25 cellular contexts compared by ENCODE assay signal in the genomic region with DNA sequence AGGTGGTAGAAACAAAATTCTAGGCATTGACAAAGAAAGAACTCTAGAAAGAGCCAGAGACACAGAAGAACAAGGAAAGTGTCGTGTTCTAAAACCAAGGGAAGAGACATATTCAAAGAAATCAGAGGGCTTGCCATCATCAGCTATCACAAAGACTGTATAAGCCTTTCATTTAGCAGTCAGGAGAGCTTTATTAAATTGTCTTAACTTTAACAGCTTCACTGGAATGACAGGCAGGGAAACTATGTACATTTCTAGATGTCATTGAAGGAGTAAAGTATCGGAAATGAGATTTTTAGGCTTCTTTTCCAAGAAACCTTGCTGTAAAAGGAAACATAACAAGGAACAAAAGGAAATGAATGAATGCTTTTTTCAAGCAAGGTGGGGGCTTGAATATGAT. TPM values are rescaled to one million over a fixed set of nuclear protein-coding genes. Genes with fewer than 3 reads are reported as not detected.
A peak's percentile ranks its signal among the peaks of the same experiment; 100 is the strongest.
DNase-seq lines count a peak whose midpoint lies in the region; ATAC-seq, FAIRE-seq and TF ChIP-seq lines count a peak whose summit lies in the region.
"Had no signal": no experiment of that assay in that cellular context is flagged by ENCODE, and none has a peak within 500 bp of the region (broad histone marks: within the 10 kb centered on the region; RNA-seq: fewer than 3 reads in every experiment).

No MANE protein-coding gene starts in this region.

- SMC1A ChIA-PET in GM12878 (lab: Charles Lee; ENCODE audit: uncharacterized antibody, unreplicated experiment): interaction anchor here (0.7 to 4.9 kb wide), 11 partner anchors 9 to 95 kb away, joined by 3 to 56 read pairs (median 4); partner anchors contain the start of gene KYNU

- BruUV-seq in HepG2 (replicated peaks; lab: Mats Ljungman, UMichigan) (no TSS peak), GM12878 (replicated peaks; lab: Mats Ljungman, UMichigan) (TSS peak; percentile 24)

- no peaks in the 10 kb centered on the region for H4K20me1 ChIP-seq in HepG2 (ENCODE audit: insufficient read depth, low read length)
- no peaks in the 10 kb centered on the region for H4K20me1 ChIP-seq in GM12878 (ENCODE audit: control insufficient read depth, insufficient read depth)

- TF ChIP-seq RAD21 in HepG2 (CRISPR knock-in tag; IDR thresholded peaks at IDR 0.05): no peak
- TF ChIP-seq RAD21 in GM12878 (IDR thresholded peaks at IDR 0.05; ENCODE audit: insufficient read depth, low read depth, low read length): no peak

- H3K27me3 Mint-ChIP-seq in stimulated activated naive CD8-positive, alpha-beta T cell treated with anti-CD3 and anti-CD28 coated beads, Interleukin-15, amount 100 ng/mL, for 72 hours: no peaks in the 10 kb centered on the region
- H3K27me3 Mint-ChIP-seq: CD4-positive, CD25-positive, alpha-beta regulatory T cell had no signal

- DNase-seq in HepG2 (ENCODE audit: low spot score) (no peak), right lobe of liver (no peak), GM12878 (ENCODE audit: low read depth, low spot score) (no peak), superior temporal gyrus (ENCODE audit: extremely low spot score) (no peak), posterior cingulate gyrus (no peak)
- DNase-seq in stimulated activated naive CD8-positive, alpha-beta T cell treated with anti-CD3 and anti-CD28 coated beads, Interleukin-15, amount 100 ng/mL, for 72 hours: no peak
- DNase-seq: 8988T; ACHN; CD4-positive, CD25-positive, alpha-beta regulatory T cell; DMS153; DND-41; GM23248; H7; KBM-7; MG63; NCI-H1694 treated with DMSO at 0.1 percent for 48 hours; NCI-H2081; NCI-H2227 treated with DMSO at 0.1 percent for 48 hours; NCI-H526 treated with DMSO at 0.1 percent for 48 hours; Right ventricle myocardium superior; RPMI8226 had no signal

- CTCF ChIA-PET in HepG2 (lab: Yijun Ruan, JAX; ENCODE audit: low intra/inter-chr PET ratio, low total read pairs) (no interaction called here), GM12878 (lab: Yijun Ruan, JAX) (interaction anchor here (0.9 to 3.8 kb wide), 6 partner anchors 13 to 88 kb away, joined by 3 to 10 read pairs (median 6); partner anchors contain the start of gene KYNU)

- H2AFZ ChIP-seq in HepG2 (ENCODE audit: low read length) (no peak overlapping the region), GM12878 (ENCODE audit: control insufficient read depth, low read depth, low read length) (no peak overlapping the region; the same call in 1 of the 2 replicates)
- H2AFZ ChIP-seq: GM23248 had no signal

- TF ChIP-seq EP300 in HepG2 (IDR thresholded peaks at IDR 0.05; ENCODE audit: low read depth in 2 of 2, low read length in 2 of 2) (no peak), HepG2 (CRISPR knock-in tag; IDR thresholded peaks at IDR 0.05; ENCODE audit: borderline replicate concordance) (no peak), GM12878 (IDR thresholded peaks at IDR 0.05; ENCODE audit: borderline replicate concordance in 1 of 2, control insufficient read depth in 1 of 2, low read depth in 2 of 2, low read length in 2 of 2) (no peak)

- ATAC-seq in HepG2 (no peak), right lobe of liver (no peak), HG02943 (IDR thresholded peaks at IDR 0.05; ENCODE audit: low read depth, unreplicated experiment) (peak; percentile 1), GM12878 (no peak), GM21447 (IDR thresholded peaks at IDR 0.05; ENCODE audit: unreplicated experiment) (no peak)
- ATAC-seq in stimulated activated naive CD8-positive, alpha-beta T cell treated with anti-CD3 and anti-CD28 coated beads, Interleukin-15, amount 100 ng/mL, for 72 hours: no peak

- H3K4me1 Mint-ChIP-seq in stimulated activated naive CD8-positive, alpha-beta T cell treated with anti-CD3 and anti-CD28 coated beads, Interleukin-15, amount 100 ng/mL, for 72 hours: no peaks in the 10 kb centered on the region

- in situ Hi-C loops in HepG2 (cut with HindIII; ENCODE audit: extremely low pct_ligation_motif_present, low pct_unique_long_range_greater_than_20kb): no loop called here
- in situ Hi-C loops in GM12878 (cut with MboI): no loop called here

- POLR2A ChIA-PET in HepG2 (lab: Yijun Ruan, JAX) (interaction anchor here (0.9 to 1.6 kb wide), 2 partner anchors 14 to 59 kb away, joined by 3 to 10 read pairs; no protein-coding TSS in a partner anchor), GM12878 (lab: Charles Lee) (interaction anchor here (1.9 to 3.1 kb wide), 3 partner anchors 10 to 22 kb away, joined by 6 to 17 read pairs (median 12); no protein-coding TSS in a partner anchor)

- 93% methylated on average over 2 of the region's 2 CpGs for WGBS in HepG2 (ENCODE audit: low lambda C conversion rate)
- WGBS in right lobe of liver (ENCODE audit: insufficient coverage, low coverage, low lambda C conversion rate, missing lambda C conversion rate): 57% methylated on average over 2 of the region's 2 CpGs
- 95% methylated on average over 2 of the region's 2 CpGs for WGBS in GM12878 (ENCODE audit: insufficient coverage, insufficient replicate concordance, low lambda C conversion rate, missing lambda C conversion rate)

- H3K27ac ChIP-seq in HepG2 (ENCODE audit: extremely low read length, insufficient read depth, low read length) (peak overlapping the region; percentile 16), right lobe of liver (no peak overlapping the region), GM12878 (ENCODE audit: control insufficient read depth, insufficient read depth) (peak overlapping the region; percentile 48; the same call in 1 of the 2 replicates)
- H3K27ac ChIP-seq: GM23248, HL-60, SJSA1 had no signal

- H3K9me3 Mint-ChIP-seq in stimulated activated naive CD8-positive, alpha-beta T cell treated with anti-CD3 and anti-CD28 coated beads, Interleukin-15, amount 100 ng/mL, for 72 hours: no peaks in the 10 kb centered on the region

- no peak for TF ChIP-seq POLR2A in HepG2 (IDR thresholded peaks at IDR 0.05; ENCODE audit: insufficient read depth in 1 of 2, low read depth in 2 of 2, low read length in 2 of 2)
- TF ChIP-seq POLR2A in right lobe of liver (IDR thresholded peaks at IDR 0.05): no peak
- no peak for TF ChIP-seq POLR2A in GM12878 (IDR thresholded peaks at IDR 0.05; ENCODE audit: low read depth, low read length)

- RAD21 ChIA-PET in GM12878 (lab: Charles Lee; ENCODE audit: unreplicated experiment): interaction anchor here (0.9 to 2.4 kb wide), 6 partner anchors 12 to 27 kb away, joined by 3 to 10 read pairs (median 3); partner anchors contain the start of gene KYNU

- no peak overlapping the region for H3K4me3 ChIP-seq in HepG2 (replicated peaks in 1 of 3; ENCODE audit: insufficient read depth in 1 of 3, low read depth in 2 of 3, low read length in 3 of 3)
- H3K4me3 ChIP-seq in right lobe of liver: no peak overlapping the region
- H3K4me3 ChIP-seq in GM12878: no peak overlapping the region
- H3K4me3 ChIP-seq: GM23248, MG63, SJSA1 had no signal

- no peaks in the 10 kb centered on the region for H3K27me3 ChIP-seq in HepG2 (ENCODE audit: control insufficient read depth in 1 of 2, insufficient read depth in 2 of 2, low read length in 2 of 2)
- no peaks in the 10 kb centered on the region for H3K27me3 ChIP-seq in right lobe of liver
- no peaks in the 10 kb centered on the region for H3K27me3 ChIP-seq in GM12878 (replicated peaks in 1 of 2; ENCODE audit: control insufficient read depth in 2 of 2, insufficient read depth in 2 of 2, low read length in 1 of 2)
- H3K27me3 ChIP-seq: MG63, SJSA1 had no signal

- TF ChIP-seq CTCF in HepG2 (CRISPR knock-in tag; IDR thresholded peaks at IDR 0.05) (no peak), right lobe of liver (IDR thresholded peaks at IDR 0.05) (no peak), GM12878 (IDR thresholded peaks at IDR 0.05 in 2 of 3, conservative IDR thresholded peaks at IDR 0.05 in 1 of 3; ENCODE audit: control insufficient read depth in 2 of 3, extremely low read depth in 1 of 3, insufficient read depth in 1 of 3, low read depth in 3 of 3, low read length in 3 of 3) (no peak)

- H3K9ac ChIP-seq in HepG2 (ENCODE audit: insufficient read depth, low read depth, low read length) (no peak overlapping the region), GM12878 (ENCODE audit: control insufficient read depth, insufficient read depth, low read length) (no peak overlapping the region)
- H3K9ac ChIP-seq: GM23248 had no signal

- H3K36me3 ChIP-seq in HepG2 (replicated peaks in 1 of 2; ENCODE audit: control insufficient read depth in 1 of 2, insufficient read depth in 2 of 2, low read length in 2 of 2) (peaks cover 14 to 40% of the 10 kb centered on the region in 2 experiments), right lobe of liver (no peaks in the 10 kb centered on the region), GM12878 (ENCODE audit: control insufficient read depth in 2 of 2, insufficient read depth in 2 of 2, low read length in 1 of 2) (peaks cover 0 to 5% of the 10 kb centered on the region in 2 experiments)
- H3K36me3 ChIP-seq: MG63, SJSA1 had no signal

- H3K27ac Mint-ChIP-seq in stimulated activated naive CD8-positive, alpha-beta T cell treated with anti-CD3 and anti-CD28 coated beads, Interleukin-15, amount 100 ng/mL, for 72 hours: peak overlapping the region in 1 of 2 donors; percentile 48
- H3K27ac Mint-ChIP-seq: CD4-positive, CD25-positive, alpha-beta regulatory T cell had no signal

- H3K4me3 Mint-ChIP-seq in stimulated activated naive CD8-positive, alpha-beta T cell treated with anti-CD3 and anti-CD28 coated beads, Interleukin-15, amount 100 ng/mL, for 72 hours: no peak overlapping the region
- H3K4me3 Mint-ChIP-seq: CD4-positive, CD25-positive, alpha-beta regulatory T cell had no signal

- intact Hi-C loops in HepG2 (cut with micrococcal nuclease; ENCODE audit: unreplicated experiment): no loop called here
- intact Hi-C loops in right lobe of liver (cut with DNase I): no loop called here
- intact Hi-C loops in GM12878 (cut with micrococcal nuclease; ENCODE audit: unreplicated experiment): no loop called here
- intact Hi-C loops in posterior cingulate gyrus (cut with DNase I): no loop called here

- no peak overlapping the region for H3K4me2 ChIP-seq in HepG2 (ENCODE audit: low read depth, low read length)
- peak overlapping the region; percentile 65 for H3K4me2 ChIP-seq in GM12878 (ENCODE audit: control insufficient read depth, insufficient read depth)

- H3K4me1 ChIP-seq in HepG2 (ENCODE audit: insufficient read depth, low read length): peaks cover 17% of the 10 kb centered on the region
- peaks cover 0 to 13% (median 0%) of the 10 kb centered on the region in 4 donors for H3K4me1 ChIP-seq in right lobe of liver
- H3K4me1 ChIP-seq in GM12878 (ENCODE audit: control insufficient read depth, insufficient read depth, low read length): peaks cover 14% of the 10 kb centered on the region; the same call in 1 of the 2 replicates
- H3K4me1 ChIP-seq: SJSA1 had no signal

- FAIRE-seq in HepG2 (lab: Jason Lieb, UNC) (no peak), GM12878 (lab: Jason Lieb, UNC) (no peak)

- peaks cover 20% of the 10 kb centered on the region for H3K79me2 ChIP-seq in HepG2 (ENCODE audit: insufficient read depth, low read length)
- H3K79me2 ChIP-seq in GM12878 (ENCODE audit: control insufficient read depth, insufficient read depth, low read length): peaks cover 2% of the 10 kb centered on the region

- H3K9me3 ChIP-seq in HepG2 (ENCODE audit: low read length) (no peaks in the 10 kb centered on the region), right lobe of liver (no peaks in the 10 kb centered on the region), GM12878 (replicated peaks; ENCODE audit: control insufficient read depth, insufficient read depth, low read length) (no peaks in the 10 kb centered on the region)
- H3K9me3 ChIP-seq: MG63, SJSA1 had no signal

RNA-seq across cellular contexts. Expression of gene KYNU, which starts 15.8 kb away (rescaled TPM):
- 68.6 and 98.2 TPM in 2 replicates for total RNA-seq in HepG2 (2016; rRNA removed; fragmentation: Illumina TruSeq; extraction: Trizol)
- 11.5 and 14.9 TPM in 2 replicates for total RNA-seq in HepG2 (2016; cell fraction: cytosol; rRNA removed; fragmentation: Illumina TruSeq; extraction: Trizol; ENCODE audit: low read depth)
- 70.0 and 103 TPM in 2 replicates for total RNA-seq in HepG2 (2016; cell fraction: insoluble cytoplasmic fraction; rRNA removed; fragmentation: Illumina TruSeq; extraction: Trizol)
- 26.4 and 34.0 TPM in 2 replicates for total RNA-seq in HepG2 (2016; cell fraction: membrane; rRNA removed; fragmentation: Illumina TruSeq; extraction: Trizol)
- total RNA-seq in HepG2 (2016; cell fraction: nucleus; rRNA removed; fragmentation: Illumina TruSeq; extraction: Trizol): 60.4 and 62.1 TPM in 2 replicates
- 13.7 and 21.9 TPM in 2 replicates for polyA plus RNA-seq in HepG2 (2011; rRNA removed)
- polyA plus RNA-seq in HepG2 (2011; cell fraction: cytosol; rRNA removed): 11.5 and 15.4 TPM in 2 replicates
- 4.5 and 5.2 TPM in 2 replicates for polyA plus RNA-seq in HepG2 (2011; cell fraction: nucleus; rRNA removed)
- polyA plus RNA-seq in HepG2 (2012): 31.0 and 46.5 TPM in 2 replicates
- 10.7 and 10.8 TPM in 2 replicates for polyA plus RNA-seq in HepG2 (2016; cell fraction: cytosol; fragmentation: Illumina TruSeq; extraction: Trizol; ENCODE audit: low read depth)
- polyA plus RNA-seq in HepG2 (2016; cell fraction: insoluble cytoplasmic fraction; fragmentation: Illumina TruSeq; extraction: Trizol; ENCODE audit: low read depth): 71.6 and 79.6 TPM in 2 replicates
- polyA plus RNA-seq in HepG2 (2016; cell fraction: membrane; fragmentation: Illumina TruSeq; extraction: Trizol; ENCODE audit: low read depth): 15.4 and 19.8 TPM in 2 replicates
- 27.3 and 28.7 TPM in 2 replicates for polyA plus RNA-seq in HepG2 (2016; cell fraction: nucleus; fragmentation: Illumina TruSeq; extraction: Trizol; ENCODE audit: insufficient read depth, low read depth)
- polyA minus RNA-seq in HepG2 (2011; rRNA and poly(A)+ RNA removed; ENCODE audit: low replicate concordance): 7.0 and 141 TPM in 2 replicates
- 13.4 and 17.7 TPM in 2 replicates for polyA minus RNA-seq in HepG2 (2011; cell fraction: cytosol; rRNA and poly(A)+ RNA removed)
- polyA minus RNA-seq in HepG2 (2011; cell fraction: nucleus; rRNA and poly(A)+ RNA removed): 98.0 and 107 TPM in 2 replicates
- 10 to 100 TPM; 37.0 to 47.5 (median 40.7) TPM for total RNA-seq in right lobe of liver
- total RNA-seq in GM12878 (2013; cell fraction: nucleolus; rRNA removed): 87.8 and 98.2 TPM in 2 replicates
- 34.8 and 45.1 TPM in 2 replicates for total RNA-seq in GM12878 (2014; rRNA removed)
- 56.2 and 57.0 TPM in 2 replicates for total RNA-seq in GM12878 (2014; rRNA removed; fragmentation: Illumina TruSeq; extraction: Trizol)
- total RNA-seq in GM12878 (2021): 36.8 and 38.6 TPM in 2 replicates
- 23.3 TPM for polyA plus RNA-seq in GM12878 (2011; ENCODE audit: low read depth)
- 39.9 and 55.5 TPM in 2 replicates for polyA plus RNA-seq in GM12878 (2011; rRNA removed)
- polyA plus RNA-seq in GM12878 (2011; cell fraction: cytosol; rRNA removed): 17.1 and 20.3 TPM in 2 replicates
- polyA plus RNA-seq in GM12878 (2011; cell fraction: nucleus; rRNA removed): 15.4 and 16.4 TPM in 2 replicates
- 23.7 and 28.4 TPM in 2 replicates for polyA plus RNA-seq in GM12878 (2012)
- polyA plus RNA-seq in GM12878 (2014; fragmentation: Illumina TruSeq; extraction: Trizol): 48.8 and 66.6 TPM in 2 replicates
- polyA plus RNA-seq in GM12878 (2014; fragmentation: Nextera tagmentation; extraction: Ambion mirVana): 100 to 1,000 TPM in 1 of 2 experiments, 10 to 100 TPM in 1; 65.0 to 101 TPM
- 24.7 and 31.3 TPM in 2 replicates for polyA plus RNA-seq in GM12878 (2014; rRNA removed)
- polyA plus RNA-seq in GM12878 (2016; fragmentation: Nextera tagmentation; extraction: Ambion mirVana): 10 to 100 TPM; 31.3 to 33.8 TPM
- polyA minus RNA-seq in GM12878 (2011; rRNA and poly(A)+ RNA removed): 19.8 and 39.5 TPM in 2 replicates
- 12.6 and 16.5 TPM in 2 replicates for polyA minus RNA-seq in GM12878 (2011; cell fraction: cytosol; rRNA and poly(A)+ RNA removed)
- 34.2 and 46.5 TPM in 2 replicates for polyA minus RNA-seq in GM12878 (2011; cell fraction: nucleus; rRNA and poly(A)+ RNA removed)
- total RNA-seq: CD4-positive, CD25-positive, alpha-beta regulatory T cell; GM23248; SJSA1 had no signal
- polyA plus RNA-seq: GM23248 had no signal

Comparison
In these comparisons a context has a peak if more than half of its experiments do, and no peak if none do; other contexts are left out.
1. H3K27ac ChIP-seq: peak in HepG2 (single experiment) and GM12878 (single experiment); none in right lobe of liver (0 of 3).